15 cellular contexts compared by ENCODE assay signal in genomic region chr16:87276926-87277325, GRCh38. TPM values are rescaled to one million over a fixed set of nuclear protein-coding genes. Genes with fewer than 3 reads are reported as not detected.
DNase-seq lines count a peak whose midpoint lies in the region; ATAC-seq and TF ChIP-seq lines count a peak whose summit lies in the region.
"Had no signal": no experiment of that assay in that cellular context is flagged by ENCODE, and none has a peak within 500 bp of the region (broad histone marks: within the 10 kb centered on the region; RNA-seq: fewer than 3 reads in every experiment).

No MANE protein-coding gene starts in this region.

- no peak overlapping the region for H3K4me3 Mint-ChIP-seq in neural progenitor cell
- H3K4me3 Mint-ChIP-seq: GM23338 had no signal

- H3K36me3 ChIP-seq in neural progenitor cell: no peaks in the 10 kb centered on the region
- H3K36me3 ChIP-seq: BE2C had no signal

- H3K27ac Mint-ChIP-seq in neural progenitor cell: peak overlapping the region; percentile 58
- H3K27ac Mint-ChIP-seq: GM23338 had no signal

- no peaks in the 10 kb centered on the region for H3K9me3 Mint-ChIP-seq in neural progenitor cell
- H3K9me3 Mint-ChIP-seq: CD4-positive, alpha-beta memory T cell; GM23338 had no signal

- H3F3A ChIP-seq in neural progenitor cell (ENCODE audit: low read depth): no peaks in the 10 kb centered on the region

- H3K4me3 ChIP-seq in fibroblast of the aortic adventitia (ENCODE audit: low read depth, low read length) (no peak overlapping the region), neural progenitor cell (no peak overlapping the region)
- H3K4me3 ChIP-seq: GM23338 had no signal

- TF ChIP-seq CTCF in fibroblast of the aortic adventitia (IDR thresholded peaks at IDR 0.05; ENCODE audit: insufficient read depth, low read length): no peak
- no peak for TF ChIP-seq CTCF in neural progenitor cell (IDR thresholded peaks at IDR 0.05)
- TF ChIP-seq CTCF in omental fat pad (IDR thresholded peaks at IDR 0.05): no peak

- intact Hi-C loops in posterior vena cava (cut with DNase I): loop anchor here (5.0 to 10.0 kb wide), 4 partner anchors 75 to 715 kb away; no protein-coding TSS in a partner anchor

- H3K36me3 Mint-ChIP-seq in neural progenitor cell: no peaks in the 10 kb centered on the region
- H3K36me3 Mint-ChIP-seq: CD14-positive monocyte had no signal

- no peaks in the 10 kb centered on the region for H3K79me2 ChIP-seq in neural progenitor cell (ENCODE audit: low read depth)

- no peaks in the 10 kb centered on the region for H3K4me1 ChIP-seq in neural progenitor cell
- H3K4me1 ChIP-seq: BE2C had no signal

- H3K4me1 Mint-ChIP-seq in neural progenitor cell: peaks cover 31% of the 10 kb centered on the region

- H2AFZ ChIP-seq in neural progenitor cell (replicated peaks): no peak overlapping the region
- H2AFZ ChIP-seq: GM23338 had no signal

- H3K27me3 Mint-ChIP-seq in neural progenitor cell (ENCODE audit: insufficient read depth, low read depth): peaks cover 9% of the 10 kb centered on the region

- no peak overlapping the region for H3K4me2 ChIP-seq in neural progenitor cell
- H3K4me2 ChIP-seq: GM23338 had no signal

- no peak overlapping the region for H3K27ac ChIP-seq in neural progenitor cell

- no peaks in the 10 kb centered on the region for H3K9me3 ChIP-seq in neural progenitor cell (ENCODE audit: low read depth)
- H3K9me3 ChIP-seq: BE2C had no signal

- no peaks in the 10 kb centered on the region for H4K20me1 ChIP-seq in neural progenitor cell (ENCODE audit: low read depth)

- ATAC-seq in omental fat pad (ENCODE audit: low FRiP score): no peak
- ATAC-seq: GM23338 had no signal

- H3K27me3 ChIP-seq in neural progenitor cell: peaks cover 10% of the 10 kb centered on the region

- no peak overlapping the region for H3K9ac ChIP-seq in neural progenitor cell

- DNase-seq in fibroblast of the aortic adventitia (ENCODE audit: low read depth) (peak; percentile 6), neural progenitor cell (ENCODE audit: low spot score) (no peak), posterior vena cava (ENCODE audit: low spot score) (peak; percentile 31), omental fat pad (ENCODE audit: low spot score) (no peak), NCI-H510A treated with DMSO at 0.1 percent for 48 hours (lab: John Stamatoyannopoulos, UW) (no peak)
- DNase-seq in activated CD4-positive, alpha-beta T cell treated with anti-CD3 and anti-CD28 coated beads for 1 hour: no peak
- DNase-seq: ACHN; BE2C; CD4-positive, alpha-beta memory T cell; DMS153; DMS79; GDM1; HCEC 1CT had no signal

RNA-seq across cellular contexts. Expression of gene C16orf95, which starts 40.3 kb away (rescaled TPM):
- 2.0 and 3.4 TPM in 2 replicates for total RNA-seq in fibroblast of the aortic adventitia (ENCODE audit: low replicate concordance)
- total RNA-seq in neural progenitor cell (ENCODE audit: low replicate concordance): 4.8 and 6.7 TPM in 2 replicates
- total RNA-seq in posterior vena cava: 1 to 10 TPM; 1.1 to 3.1 TPM
- total RNA-seq in omental fat pad: 1 to 10 TPM; 1.6 to 7.1 (median 2.5) TPM

Comparison
In these comparisons a context has a peak if more than half of its experiments do, and no peak if none do; other contexts are left out.
1. DNase-seq: peak in fibroblast of the aortic adventitia (single experiment) and posterior vena cava (single experiment); none in neural progenitor cell (single experiment), activated CD4-positive, alpha-beta T cell treated with anti-CD3 and anti-CD28 coated beads for 1 hour (single experiment), omental fat pad (single experiment) and NCI-H510A treated with DMSO at 0.1 percent for 48 hours (single experiment).